In genomic region chr2:157989227-157989626, GRCh38 we compare ENCODE assay signal across 22 cellular contexts.
DNase-seq lines count a peak whose midpoint lies in the region; ATAC-seq, FAIRE-seq and TF ChIP-seq lines count a peak whose summit lies in the region.
"Had no signal": no experiment of that assay in that cellular context is flagged by ENCODE, and none has a peak within 500 bp of the region (broad histone marks: within the 10 kb centered on the region; RNA-seq: fewer than 3 reads in every experiment).

No MANE protein-coding gene starts in this region.

- no peak overlapping the region for H2AFZ ChIP-seq in HepG2 (ENCODE audit: low read length)

- H3K79me2 ChIP-seq in HepG2 (ENCODE audit: insufficient read depth, low read length) = no peaks in the 10 kb centered on the region

- no peaks in the 10 kb centered on the region for H3K27me3 ChIP-seq in liver (ENCODE audit: control insufficient read depth in 4 of 4, insufficient read depth in 4 of 4, low read length in 3 of 4)
- H3K27me3 ChIP-seq in HepG2 (ENCODE audit: control insufficient read depth in 1 of 2, insufficient read depth in 2 of 2, low read length in 2 of 2) = no peaks in the 10 kb centered on the region
- no peaks in the 10 kb centered on the region for H3K27me3 ChIP-seq in RWPE2 (ENCODE audit: insufficient read depth, poor library complexity, severe bottlenecking)
- H3K27me3 ChIP-seq: ascending aorta, testis had no signal

- CTCF ChIA-PET in HepG2 (lab: Yijun Ruan, JAX; ENCODE audit: low intra/inter-chr PET ratio, low total read pairs) = no interaction called here

- no TSS peak for BruUV-seq in HepG2 (replicated peaks; lab: Mats Ljungman, UMichigan)

- H3K4me3 ChIP-seq in liver (ENCODE audit: low read depth in 1 of 3, low read length in 3 of 3) (no peak overlapping the region), HepG2 (replicated peaks in 1 of 3; ENCODE audit: insufficient read depth in 1 of 3, low read depth in 2 of 3, low read length in 3 of 3) (no peak overlapping the region), RWPE2 (ENCODE audit: severe bottlenecking) (no peak overlapping the region), epithelial cell of proximal tubule (ENCODE audit: low read depth, low read length) (no peak overlapping the region)
- H3K4me3 ChIP-seq: ascending aorta, testis had no signal

- in situ Hi-C loops in HepG2 (cut with HindIII; ENCODE audit: extremely low pct_ligation_motif_present, low pct_unique_long_range_greater_than_20kb) = no loop called here

- POLR2A ChIA-PET in HepG2 (lab: Yijun Ruan, JAX) = no interaction called here

- H3K4me2 ChIP-seq in HepG2 (ENCODE audit: low read depth, low read length) = no peak overlapping the region

- TF ChIP-seq RAD21 in liver (IDR thresholded peaks at IDR 0.05) (peak; percentile 52), HepG2 (CRISPR knock-in tag; IDR thresholded peaks at IDR 0.05) (no peak)

- no peak for TF ChIP-seq CTCF in liver (IDR thresholded peaks at IDR 0.05; ENCODE audit: low read depth, low read length, missing input control)
- no peak for TF ChIP-seq CTCF in HepG2 (CRISPR knock-in tag; IDR thresholded peaks at IDR 0.05)
- peak; percentile 11 for TF ChIP-seq CTCF in RWPE2 (IDR thresholded peaks at IDR 0.05; ENCODE audit: poor library complexity, severe bottlenecking)
- TF ChIP-seq CTCF in epithelial cell of proximal tubule (conservative IDR thresholded peaks at IDR 0.05; ENCODE audit: low read depth, low read length) = peak; percentile 36

- H3K27ac ChIP-seq in liver (ENCODE audit: low read depth in 1 of 2, low read length in 2 of 2) (no peak overlapping the region), HepG2 (ENCODE audit: extremely low read length, insufficient read depth, low read length) (no peak overlapping the region), RWPE2 (ENCODE audit: poor library complexity, severe bottlenecking) (no peak overlapping the region)
- H3K27ac ChIP-seq: ascending aorta, C4-2B, testis had no signal

- DNase-seq in HepG2 (ENCODE audit: low spot score) (no peak), RWPE2 (ENCODE audit: low spot score) (no peak), epithelial cell of proximal tubule (ENCODE audit: low read depth) (no peak), NOMO-1 treated with dmso at 0.1 percent for 144 hours (lab: John Stamatoyannopoulos, UW; ENCODE audit: unreplicated experiment) (no peak)
- DNase-seq: ACHN; activated CD4-positive, CD25-positive, alpha-beta regulatory T cell treated with anti-CD3 and anti-CD28 coated beads, Interleukin-2, amount 50 U/mL, for 72 hours; activated CD8-positive, alpha-beta T cell treated with anti-CD3 and anti-CD28 coated beads, Interleukin-2, amount 10 ng/mL, durations not matched to agents 7 days and 5 days; activated naive CD4-positive, alpha-beta T cell treated with anti-CD3 and anti-CD28 coated beads, Interleukin-2, amount 10 ng/mL, durations not matched to agents 7 days and 5 days; activated T-cell treated with anti-CD3 and anti-CD28 coated beads, Interleukin-2, amount 50 U/mL, for 48 hours; GDM1; NCI-H1417; NCI-H774; testis had no signal

- WGBS in liver = 88% methylated on average over 5 of the region's 5 CpGs
- WGBS in HepG2 (ENCODE audit: low lambda C conversion rate) = 8% methylated on average over 5 of the region's 5 CpGs

- no peaks in the 10 kb centered on the region for H4K20me1 ChIP-seq in HepG2 (ENCODE audit: insufficient read depth, low read length)

- FAIRE-seq in HepG2 (lab: Jason Lieb, UNC) = no peak
- FAIRE-seq: H1, RCC 7860 had no signal

- no peak overlapping the region for H3K9ac ChIP-seq in liver (ENCODE audit: low read depth in 1 of 2, low read length in 2 of 2)
- H3K9ac ChIP-seq in HepG2 (ENCODE audit: insufficient read depth, low read depth, low read length) = no peak overlapping the region

- H3K36me3 ChIP-seq in liver (ENCODE audit: control insufficient read depth in 4 of 4, insufficient read depth in 3 of 4, low read depth in 1 of 4, low read length in 3 of 4) (no peaks in the 10 kb centered on the region), HepG2 (replicated peaks in 1 of 2; ENCODE audit: control insufficient read depth in 1 of 2, insufficient read depth in 2 of 2, low read length in 2 of 2) (no peaks in the 10 kb centered on the region), RWPE2 (ENCODE audit: low read depth) (no peaks in the 10 kb centered on the region)
- H3K36me3 ChIP-seq: ascending aorta had no signal

- intact Hi-C loops in HepG2 (cut with micrococcal nuclease; ENCODE audit: unreplicated experiment) = no loop called here

- no peak for ATAC-seq in HepG2
- no peak for ATAC-seq in RWPE2 (ENCODE audit: low read depth)
- no peak for ATAC-seq in HG02973 (IDR thresholded peaks at IDR 0.05; ENCODE audit: unreplicated experiment)
- no peak for ATAC-seq in GM19463 (IDR thresholded peaks at IDR 0.05; ENCODE audit: unreplicated experiment)
- no peak for ATAC-seq in HG03521 (IDR thresholded peaks at IDR 0.05; ENCODE audit: unreplicated experiment)
- ATAC-seq: activated CD8-positive, alpha-beta T cell treated with anti-CD3 and anti-CD28 coated beads, Interleukin-2, amount 10 ng/mL, durations not matched to agents 7 days and 5 days; stimulated activated effector memory CD8-positive, alpha-beta T cell treated with anti-CD3 and anti-CD28 coated beads, Interleukin-12 subunit alpha, Interleukin-12 subunit beta, amount 100 ng/mL, for 72 hours had no signal

- TF ChIP-seq POLR2A in HepG2 (IDR thresholded peaks at IDR 0.05; ENCODE audit: insufficient read depth in 1 of 2, low read depth in 2 of 2, low read length in 2 of 2) = no peak

- H3K9me3 ChIP-seq in liver (ENCODE audit: control insufficient read depth in 4 of 4, low read length in 3 of 4) (no peaks in the 10 kb centered on the region), HepG2 (ENCODE audit: low read length) (no peaks in the 10 kb centered on the region), RWPE2 (ENCODE audit: severe bottlenecking) (no peaks in the 10 kb centered on the region)
- H3K9me3 ChIP-seq: ascending aorta, testis had no signal

- H3K4me1 ChIP-seq in liver (ENCODE audit: control insufficient read depth in 4 of 4, insufficient read depth in 4 of 4, low read length in 3 of 4) (no peaks in the 10 kb centered on the region), HepG2 (ENCODE audit: insufficient read depth, low read length) (no peaks in the 10 kb centered on the region), RWPE2 (ENCODE audit: insufficient read depth, poor library complexity, severe bottlenecking) (no peaks in the 10 kb centered on the region)
- H3K4me1 ChIP-seq: ascending aorta, testis had no signal

- TF ChIP-seq EP300 in HepG2 (IDR thresholded peaks at IDR 0.05; ENCODE audit: low read depth in 2 of 2, low read length in 2 of 2) (no peak), HepG2 (CRISPR knock-in tag; IDR thresholded peaks at IDR 0.05; ENCODE audit: borderline replicate concordance) (no peak)

TF ChIP-seq in liver, 16 proteins besides CTCF, POLR2A, EP300 and RAD21:
- no peak for TF ChIP-seq TAF1 (conservative IDR thresholded peaks at IDR 0.05)
- TF ChIP-seq RXRA (IDR thresholded peaks at IDR 0.05) = no peak

TF ChIP-seq in HepG2, 621 proteins besides CTCF, POLR2A, EP300 and RAD21:
- TF ChIP-seq KDM6A (CRISPR knock-in tag; IDR thresholded peaks at IDR 0.05; ENCODE audit: low read depth) (no peak), ZSCAN29 (CRISPR knock-in tag; conservative IDR thresholded peaks at IDR 0.05) (no peak), CSRNP2 (CRISPR knock-in tag; conservative IDR thresholded peaks at IDR 0.05; ENCODE audit: low read depth) (no peak), ZUFSP (CRISPR knock-in tag; IDR thresholded peaks at IDR 0.05; ENCODE audit: borderline replicate concordance) (no peak), TCF7L2 (IDR thresholded peaks at IDR 0.05; ENCODE audit: low read depth, low read length) (no peak), MYC (CRISPR knock-in tag; IDR thresholded peaks at IDR 0.05; ENCODE audit: borderline replicate concordance) (no peak), BATF2 (CRISPR knock-in tag; IDR thresholded peaks at IDR 0.05) (no peak)

Comparison
In these comparisons a context has a peak if more than half of its experiments do, and no peak if none do; other contexts are left out.
1. CTCF ChIP-seq: peak in RWPE2 (single experiment) and epithelial cell of proximal tubule (single experiment); none in liver (single experiment) and HepG2 (single experiment).